ENCODE assay signal across 8 cellular contexts in genomic region chr5:132225165-132226032, GRCh38. TPM values are rescaled to one million over a fixed set of nuclear protein-coding genes. Genes with fewer than 3 reads are reported as not detected.
DNase-seq lines count a peak whose midpoint lies in the region; ATAC-seq and TF ChIP-seq lines count a peak whose summit lies in the region.

No MANE protein-coding gene starts in this region.

- no peaks in the 10 kb centered on the region for H3K36me3 Mint-ChIP-seq in GM23338 (ENCODE audit: low read depth)

- H3K27ac ChIP-seq in GM23338 (ENCODE audit: low read depth), result no peak overlapping the region

- H3K79me2 ChIP-seq in GM23338 (replicated peaks; ENCODE audit: insufficient read depth), result no peaks in the 10 kb centered on the region

- H3K4me3 Mint-ChIP-seq in GM23338, result no peak overlapping the region; the same call in 2 of the 3 replicates

- no peak overlapping the region for H3K4me3 ChIP-seq in GM23338

- H3K9me3 Mint-ChIP-seq in GM23338, result no peaks in the 10 kb centered on the region

- no peak overlapping the region for H3K4me2 ChIP-seq in GM23338

- no peak for ATAC-seq in HG03342 (IDR thresholded peaks at IDR 0.05; ENCODE audit: unreplicated experiment)
- ATAC-seq in GM23338, result no peak

- no peaks in the 10 kb centered on the region for H3K36me3 ChIP-seq in GM23338 (ENCODE audit: insufficient read depth)

- H3K9me2 ChIP-seq in GM23338 (ENCODE audit: insufficient read depth), result no peaks in the 10 kb centered on the region

- peaks cover 12% of the 10 kb centered on the region; the same call in 2 of the 3 replicates for H3K4me1 Mint-ChIP-seq in GM23338

- 0 out of 2 replicates have a peak, but pooled peaks cover 3% of the 10 kb centered on the region for H3F3A ChIP-seq in GM23338 (replicated peaks; ENCODE audit: low read depth)

- peaks cover 28% of the 10 kb centered on the region for H3K27me3 Mint-ChIP-seq in GM23338 (ENCODE audit: insufficient read depth, low read depth, poor library complexity)

- H4K20me1 ChIP-seq in GM23338 (replicated peaks; ENCODE audit: insufficient read depth), result no peaks in the 10 kb centered on the region

- peak; percentile 10 for DNase-seq in COLO829 (ENCODE audit: low spot score)
- peak; percentile 10 for DNase-seq in NCI-H128 (lab: John Stamatoyannopoulos, UW; ENCODE audit: unreplicated experiment)
- DNase-seq in activated T-cell treated with anti-CD3 and anti-CD28 coated beads, Interleukin-2, amount 50 U/mL, for 48 hours, result peak; percentile 62
- peak; percentile 20 for DNase-seq in globus pallidus (ENCODE audit: low spot score)
- peak; percentile 55 for DNase-seq in putamen (ENCODE audit: low spot score)
- no peak for DNase-seq in NCI-H2081 (lab: John Stamatoyannopoulos, UW)
- DNase-seq in GM23338 (ENCODE audit: low spot score), result no peak

- H2AFZ ChIP-seq in GM23338, result no peak overlapping the region

- TF ChIP-seq CTCF in GM23338 (conservative IDR thresholded peaks at IDR 0.05; ENCODE audit: low read depth in 2 of 2), result no peak

- H3K4me1 ChIP-seq in GM23338 (ENCODE audit: insufficient read depth), result no peaks in the 10 kb centered on the region

- peaks cover 25% of the 10 kb centered on the region for H3K27me3 ChIP-seq in GM23338 (ENCODE audit: insufficient read depth)

- H3K27ac Mint-ChIP-seq in GM23338, result no peak overlapping the region

TF ChIP-seq in GM23338, 12 proteins besides CTCF, POLR2A, EP300 and RAD21:
- TF ChIP-seq JUNB (IDR thresholded peaks at IDR 0.05; ENCODE audit: unreplicated experiment), result no peak

RNA-seq across cellular contexts. Expression of gene P4HA2, which starts 2.3 kb away (rescaled TPM):
- 8.0 and 10.3 TPM in 2 replicates for total RNA-seq in GM23338 (2014; rRNA removed; shearing (Covaris generic))
- polyA plus RNA-seq in GM23338 (2016; fragmentation: Nextera tagmentation; extraction: Ambion mirVana), result 5.9 and 8.1 TPM in 2 replicates

RNA-seq across cellular contexts. Expression of gene PDLIM4, which starts 32.1 kb away (rescaled TPM):
- total RNA-seq in GM23338 (2014; rRNA removed; shearing (Covaris generic)), result 17.4 and 31.8 TPM in 2 replicates
- 25.2 and 28.0 TPM in 2 replicates for polyA plus RNA-seq in GM23338 (2016; fragmentation: Nextera tagmentation; extraction: Ambion mirVana)

Comparison
In these comparisons a context has a peak if more than half of its experiments do, and no peak if none do; other contexts are left out.
1. DNase-seq: peak in COLO829 (single experiment), NCI-H128 (single experiment), activated T-cell treated with anti-CD3 and anti-CD28 coated beads, Interleukin-2, amount 50 U/mL, for 48 hours (2 of 2), globus pallidus (single experiment) and putamen (single experiment); none in NCI-H2081 (0 of 2) and GM23338 (single experiment).